ENCODE assay signal across 24 cellular contexts in the genomic region with DNA sequence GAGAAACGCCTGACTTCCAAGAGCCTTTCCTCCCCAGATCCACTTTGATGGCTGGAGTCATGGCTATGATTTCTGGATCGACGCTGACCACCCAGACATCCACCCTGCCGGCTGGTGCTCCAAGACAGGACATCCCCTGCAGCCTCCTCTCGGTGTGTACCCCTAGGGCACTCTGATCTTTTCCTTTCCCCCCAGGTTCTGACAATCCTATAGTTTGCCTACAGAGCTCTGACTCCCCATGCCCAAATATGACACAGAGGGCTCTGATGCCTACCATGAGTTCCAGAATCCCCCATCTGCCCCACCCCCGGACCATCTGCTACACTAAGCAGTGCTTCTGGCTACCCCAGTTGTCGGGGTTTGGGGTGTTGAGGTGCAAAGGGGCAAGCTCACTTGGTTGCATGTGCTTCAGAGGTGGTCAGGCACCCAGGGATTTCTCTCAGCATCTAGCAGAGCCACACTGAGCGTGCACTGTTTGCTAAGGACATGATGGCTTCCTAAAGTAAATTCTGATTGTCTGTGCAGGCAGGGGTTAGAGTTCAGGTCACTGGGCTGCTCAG.
"Had no signal": no experiment of that assay in that cellular context is flagged by ENCODE, and none has a peak within 500 bp of the region (broad histone marks: within the 10 kb centered on the region; RNA-seq: fewer than 3 reads in every experiment).

No MANE protein-coding gene starts in this region.

- H3K27ac ChIP-seq: left lung, lower lobe of right lung, pancreas, prostate gland, sigmoid colon, spleen, tibial nerve, vagina had no signal

- H3K36me3 ChIP-seq: pancreas, prostate gland had no signal

- H3K27me3 ChIP-seq: left lung, pancreas, sigmoid colon, spleen, tibial nerve, vagina had no signal

- H3K27me3 Mint-ChIP-seq: naive thymus-derived CD4-positive, alpha-beta T cell; natural killer cell treated with Interleukin-12 subunit alpha and Interleukin-12 subunit beta and Interleukin-15 and Interleukin-18, amount 100 ng/mL, for 72 hours; stimulated activated naive CD8-positive, alpha-beta T cell treated with anti-CD3 and anti-CD28 coated beads, Interleukin-15, Interleukin-2, amounts not matched to agents 100 ng/mL and 50 ng/mL, for 24 hours; type B pancreatic cell had no signal

- H3K4me3 ChIP-seq: left lung, lower lobe of right lung, pancreas, prostate gland, sigmoid colon, spleen, tibial nerve, vagina had no signal

- DNase-seq: hippocampal formation; kidney; left colon; left lung; lower lobe of right lung; mammary epithelial cell; mesenchymal stem cell; naive thymus-derived CD4-positive, alpha-beta T cell; pancreas; retina; right cardiac atrium; sigmoid colon; small intestine; spleen; stimulated activated CD4-positive, alpha-beta T cell treated with anti-CD3 and anti-CD28 coated beads, Interleukin-4, amount 100 ng/mL, for 24 hours; stimulated activated naive CD4-positive, alpha-beta T cell had no signal

- ATAC-seq: left colon; left lung; lower lobe of right lung; naive thymus-derived CD4-positive, alpha-beta T cell; natural killer cell treated with Interleukin-12 subunit alpha and Interleukin-12 subunit beta and Interleukin-15 and Interleukin-18, amount 100 ng/mL, for 72 hours; pancreas; right cardiac atrium; stimulated activated effector memory CD8-positive, alpha-beta T cell treated with anti-CD3 and anti-CD28 coated beads, Interleukin-12 subunit alpha, Interleukin-12 subunit beta, amount 100 ng/mL, for 72 hours had no signal

- H3K4me1 ChIP-seq: lower lobe of right lung, prostate gland, sigmoid colon, tibial nerve, vagina had no signal

- H3K4me1 Mint-ChIP-seq: mesothelial cell of epicardium had no signal

- H3K36me3 Mint-ChIP-seq: natural killer cell treated with Interleukin-12 subunit alpha and Interleukin-12 subunit beta and Interleukin-15 and Interleukin-18, amount 100 ng/mL, for 72 hours; type B pancreatic cell had no signal

- H3K9me3 ChIP-seq: left lung, lower lobe of right lung, pancreas, prostate gland, sigmoid colon, spleen, tibial nerve, vagina had no signal

- H3K4me3 Mint-ChIP-seq: mesothelial cell of epicardium; naive thymus-derived CD4-positive, alpha-beta T cell; natural killer cell treated with Interleukin-12 subunit alpha and Interleukin-12 subunit beta and Interleukin-15 and Interleukin-18, amount 100 ng/mL, for 72 hours; stimulated activated effector memory CD8-positive, alpha-beta T cell treated with anti-CD3 and anti-CD28 coated beads, Interleukin-12 subunit alpha, Interleukin-12 subunit beta, amount 100 ng/mL, for 72 hours; stimulated activated naive CD8-positive, alpha-beta T cell treated with anti-CD3 and anti-CD28 coated beads, Interleukin-15, Interleukin-2, amounts not matched to agents 100 ng/mL and 50 ng/mL, for 24 hours; type B pancreatic cell had no signal

- H3K27ac Mint-ChIP-seq: mesothelial cell of epicardium; naive thymus-derived CD4-positive, alpha-beta T cell; natural killer cell treated with Interleukin-12 subunit alpha and Interleukin-12 subunit beta and Interleukin-15 and Interleukin-18, amount 100 ng/mL, for 72 hours; stimulated activated effector memory CD8-positive, alpha-beta T cell treated with anti-CD3 and anti-CD28 coated beads, Interleukin-12 subunit alpha, Interleukin-12 subunit beta, amount 100 ng/mL, for 72 hours; stimulated activated naive CD8-positive, alpha-beta T cell treated with anti-CD3 and anti-CD28 coated beads, Interleukin-15, Interleukin-2, amounts not matched to agents 100 ng/mL and 50 ng/mL, for 24 hours; type B pancreatic cell had no signal

- H3K9me3 Mint-ChIP-seq: mesothelial cell of epicardium; naive thymus-derived CD4-positive, alpha-beta T cell; natural killer cell treated with Interleukin-12 subunit alpha and Interleukin-12 subunit beta and Interleukin-15 and Interleukin-18, amount 100 ng/mL, for 72 hours; stimulated activated effector memory CD8-positive, alpha-beta T cell treated with anti-CD3 and anti-CD28 coated beads, Interleukin-12 subunit alpha, Interleukin-12 subunit beta, amount 100 ng/mL, for 72 hours; stimulated activated naive CD8-positive, alpha-beta T cell treated with anti-CD3 and anti-CD28 coated beads, Interleukin-15, Interleukin-2, amounts not matched to agents 100 ng/mL and 50 ng/mL, for 24 hours; type B pancreatic cell had no signal
